Comparison of ENCODE assay signal across 16 cellular contexts in genomic region chr10:77371848-77372247, GRCh38.
DNase-seq lines count a peak whose midpoint lies in the region; ATAC-seq, FAIRE-seq and TF ChIP-seq lines count a peak whose summit lies in the region.
"Had no signal": no experiment of that assay in that cellular context is flagged by ENCODE, and none has a peak within 500 bp of the region (broad histone marks: within the 10 kb centered on the region; RNA-seq: fewer than 3 reads in every experiment).

No MANE protein-coding gene starts in this region.

- peak; percentile 16 for ATAC-seq in body of pancreas
- ATAC-seq in pancreas: peak in 3 of 4 donors; percentile 19 to 47 (median 37)
- ATAC-seq in psoas muscle: no peak
- no peak for ATAC-seq in GM19351 (IDR thresholded peaks at IDR 0.05; ENCODE audit: unreplicated experiment)

- no peak overlapping the region for H3K4me3 Mint-ChIP-seq in HFFc6
- H3K4me3 Mint-ChIP-seq: CD14-positive monocyte had no signal

- no peak overlapping the region for H3K4me3 ChIP-seq in body of pancreas
- H3K4me3 ChIP-seq in pancreas: no peak overlapping the region
- H3K4me3 ChIP-seq in psoas muscle: no peak overlapping the region
- H3K4me3 ChIP-seq: PC-9 had no signal

- H3K27ac ChIP-seq in body of pancreas (peak overlapping the region in 3 of 4 donors; percentile 11 to 45 (median 38)), pancreas (peak overlapping the region in 2 of 4 donors; percentile 34 to 60), psoas muscle (no peak overlapping the region)
- H3K27ac ChIP-seq: PC-9 had no signal

- H3K27me3 Mint-ChIP-seq in HFFc6 (ENCODE audit: insufficient read depth): no peaks in the 10 kb centered on the region

- DNase-seq in DMS79 treated with DMSO at 0.1 percent for 48 hours (lab: John Stamatoyannopoulos, UW) (peak; percentile 4), DMS79 (lab: John Stamatoyannopoulos, UW) (no peak), HFFc6 (no peak), body of pancreas (no peak), pancreas (no peak), NCI-H526 (lab: John Stamatoyannopoulos, UW) (no peak), psoas muscle (no peak)
- DNase-seq: 8988T, EL, HCEC 1CT, NCI-H2227 treated with DMSO at 0.1 percent for 48 hours, NCI-H748 treated with DMSO at 0.1 percent for 48 hours, PC-9, SHP77 had no signal

- H3K4me1 ChIP-seq in body of pancreas (peaks cover 30% of the 10 kb centered on the region), pancreas (peaks cover 14 to 25% (median 15%) of the 10 kb centered on the region in 3 donors), psoas muscle (no peaks in the 10 kb centered on the region)

- H3K27me3 ChIP-seq in body of pancreas (no peaks in the 10 kb centered on the region), pancreas (no peaks in the 10 kb centered on the region), psoas muscle (ENCODE audit: insufficient read depth in 3 of 3, low read length in 2 of 3) (no peaks in the 10 kb centered on the region)

- H3K27ac Mint-ChIP-seq in HFFc6: peak overlapping the region; percentile 6
- H3K27ac Mint-ChIP-seq: CD14-positive monocyte had no signal

- intact Hi-C loops in body of pancreas (cut with DNase I) (loop anchor here (10.0 kb wide), 1 partner anchor 197 kb away; no protein-coding TSS in a partner anchor), pancreas (cut with DNase I) (no loop called here), psoas muscle (cut with DNase I) (loop anchor here in 1 of 2 donors (10.0 kb wide), 1 partner anchor 197 kb away; no protein-coding TSS in a partner anchor)

- H3K9me3 ChIP-seq in body of pancreas (no peaks in the 10 kb centered on the region), pancreas (no peaks in the 10 kb centered on the region), psoas muscle (peaks cover 16% of the 10 kb centered on the region)

- TF ChIP-seq CTCF in HFFc6 (IDR thresholded peaks at IDR 0.05) (no peak), body of pancreas (IDR thresholded peaks at IDR 0.05) (no peak), pancreas (IDR thresholded peaks at IDR 0.05) (no peak), psoas muscle (IDR thresholded peaks at IDR 0.05) (no peak)

- peaks cover 14% of the 10 kb centered on the region for H3K9me3 Mint-ChIP-seq in HFFc6

- H3K36me3 ChIP-seq in body of pancreas (replicated peaks in 1 of 2; ENCODE audit: insufficient read depth in 1 of 2, low read depth in 2 of 2): no peaks in the 10 kb centered on the region
- H3K36me3 ChIP-seq in pancreas: no peaks in the 10 kb centered on the region
- no peaks in the 10 kb centered on the region for H3K36me3 ChIP-seq in psoas muscle (ENCODE audit: insufficient read depth in 1 of 2, low read depth in 1 of 2)

- peaks cover 52% of the 10 kb centered on the region for H3K4me1 Mint-ChIP-seq in HFFc6 (ENCODE audit: low read depth)
- H3K4me1 Mint-ChIP-seq: CD14-positive monocyte had no signal

- H3K36me3 Mint-ChIP-seq in HFFc6 (ENCODE audit: low read depth): peaks cover 76% of the 10 kb centered on the region
- H3K36me3 Mint-ChIP-seq: CD14-positive monocyte had no signal

- no peak for TF ChIP-seq POLR2A in body of pancreas (IDR thresholded peaks at IDR 0.05)

- no peak for FAIRE-seq in pancreas (lab: Jason Lieb, UNC)

Comparison
In these comparisons a context has a peak if more than half of its experiments do, and no peak if none do; other contexts are left out.
1. ATAC-seq: peak in body of pancreas (single experiment) and pancreas (3 of 4); none in psoas muscle (0 of 4) and GM19351 (single experiment).